Comparison of ENCODE assay signal across 11 cellular contexts in the genomic region with DNA sequence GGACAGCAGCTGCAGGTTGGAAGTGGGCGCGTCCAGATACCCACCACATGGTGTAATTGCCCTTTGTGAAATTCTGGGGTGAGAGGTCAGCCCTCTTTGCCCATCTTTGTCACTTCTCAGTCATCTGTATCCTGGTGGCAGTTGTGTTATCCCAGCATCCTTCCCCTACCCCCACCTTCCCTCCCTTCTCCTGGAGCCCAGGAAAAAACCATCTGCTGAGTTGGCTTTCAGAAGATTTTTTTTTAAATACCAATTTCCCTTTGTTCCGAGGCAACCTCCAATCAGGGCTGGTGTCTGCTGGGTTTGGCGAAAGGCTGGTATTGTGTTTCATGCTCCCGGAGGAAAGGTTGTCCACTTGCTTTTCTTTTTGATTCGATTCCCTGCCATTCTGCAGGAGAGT. TPM values are rescaled to one million over a fixed set of nuclear protein-coding genes. Genes with fewer than 3 reads are reported as not detected.
A peak's percentile ranks its signal among the peaks of the same experiment; 100 is the strongest.
DNase-seq lines count a peak whose midpoint lies in the region; ATAC-seq and TF ChIP-seq lines count a peak whose summit lies in the region.
"Had no signal": no experiment of that assay in that cellular context is flagged by ENCODE, and none has a peak within 500 bp of the region (broad histone marks: within the 10 kb centered on the region; RNA-seq: fewer than 3 reads in every experiment).

No MANE protein-coding gene starts in this region.

- H3K4me2 ChIP-seq in osteoblast (ENCODE audit: insufficient read depth, low read length), result peak overlapping the region; percentile 2
- no peak overlapping the region for H3K4me2 ChIP-seq in Karpas-422 (ENCODE audit: low read depth, low read length, poor library complexity, severe bottlenecking)

- H3K4me1 ChIP-seq in osteoblast (ENCODE audit: insufficient read depth, low read length), result peaks cover 6% of the 10 kb centered on the region
- H3K4me1 ChIP-seq in Karpas-422 (ENCODE audit: low read length), result no peaks in the 10 kb centered on the region

- H3K27ac ChIP-seq in osteoblast (ENCODE audit: low read depth, low read length), result peak overlapping the region; percentile 24
- no peak overlapping the region for H3K27ac ChIP-seq in Karpas-422 (ENCODE audit: low read length)

- ATAC-seq in GM21723 (IDR thresholded peaks at IDR 0.05; ENCODE audit: unreplicated experiment), result no peak

- no peak overlapping the region for H3K9ac ChIP-seq in Karpas-422 (ENCODE audit: low read length)

- H2AFZ ChIP-seq in osteoblast (ENCODE audit: low read length), result no peak overlapping the region
- H2AFZ ChIP-seq in Karpas-422 (ENCODE audit: low read length), result no peak overlapping the region

- no peaks in the 10 kb centered on the region for H3K9me2 ChIP-seq in Karpas-422 (replicated peaks; ENCODE audit: insufficient read depth, low read length)

- H3K27ac Mint-ChIP-seq in brain, result peak overlapping the region; percentile 92 to 99 (median 97)
- no peak overlapping the region for H3K27ac Mint-ChIP-seq in activated CD4-positive, alpha-beta memory T cell treated with anti-CD3 and anti-CD28 coated beads, Interleukin-2, amount 10 ng/mL, durations not matched to agents 7 days and 5 days

- peaks cover 78% of the 10 kb centered on the region for H3K36me3 Mint-ChIP-seq in brain
- H3K36me3 Mint-ChIP-seq in activated CD4-positive, alpha-beta memory T cell treated with anti-CD3 and anti-CD28 coated beads, Interleukin-2, amount 10 ng/mL, durations not matched to agents 7 days and 5 days (ENCODE audit: low read depth), result peaks cover 61% of the 10 kb centered on the region

- H3K4me3 Mint-ChIP-seq in brain, result peak overlapping the region; percentile 21 to 77 (median 72)
- H3K4me3 Mint-ChIP-seq in activated CD4-positive, alpha-beta memory T cell treated with anti-CD3 and anti-CD28 coated beads, Interleukin-2, amount 10 ng/mL, durations not matched to agents 7 days and 5 days, result no peak overlapping the region

- no peaks in the 10 kb centered on the region for H3K36me3 ChIP-seq in osteoblast (ENCODE audit: insufficient read depth, low read length)
- H3K36me3 ChIP-seq in Karpas-422 (ENCODE audit: insufficient read depth, low read length), result no peaks in the 10 kb centered on the region

- no peaks in the 10 kb centered on the region for H4K20me1 ChIP-seq in osteoblast (ENCODE audit: insufficient read depth, low read length)
- no peaks in the 10 kb centered on the region for H4K20me1 ChIP-seq in Karpas-422 (ENCODE audit: insufficient read depth, low read depth, low read length)

- H3K27me3 ChIP-seq in osteoblast (ENCODE audit: insufficient read depth, low read length) (no peaks in the 10 kb centered on the region), Karpas-422 (ENCODE audit: low read length) (no peaks in the 10 kb centered on the region)

- CTCF ChIA-PET in activated CD4-positive, alpha-beta memory T cell treated with anti-CD3 and anti-CD28 coated beads, Interleukin-2, amount 10 ng/mL, durations not matched to agents 7 days and 5 days (lab: Charles Lee), result no interaction called here

- H3K4me3 ChIP-seq in osteoblast (ENCODE audit: insufficient read depth, low read length) (no peak overlapping the region), Karpas-422 (ENCODE audit: low read length) (no peak overlapping the region)

- H3K79me2 ChIP-seq in osteoblast (ENCODE audit: insufficient read depth, low read length) (no peaks in the 10 kb centered on the region), Karpas-422 (ENCODE audit: low read length) (no peaks in the 10 kb centered on the region)

- DNase-seq in COLO668 (lab: John Stamatoyannopoulos, UW; ENCODE audit: unreplicated experiment) (peak; percentile 19), NCI-H2081 treated with DMSO at 0.1 percent for 48 hours (lab: John Stamatoyannopoulos, UW) (peak; percentile 17), osteoblast (ENCODE audit: insufficient read length, low spot score, missing footprints) (no peak), NK-92 (lab: John Stamatoyannopoulos, UW; ENCODE audit: unreplicated experiment) (no peak), Karpas-422 (no peak)
- no peak for DNase-seq in activated CD4-positive, alpha-beta memory T cell treated with anti-CD3 and anti-CD28 coated beads, Interleukin-2, amount 10 ng/mL, durations not matched to agents 7 days and 5 days
- DNase-seq: AML-193, NCI-H1436, T-helper 1 cell had no signal

- POLR2A ChIA-PET in activated CD4-positive, alpha-beta memory T cell treated with anti-CD3 and anti-CD28 coated beads, Interleukin-2, amount 10 ng/mL, durations not matched to agents 7 days and 5 days (lab: Charles Lee), result interaction anchor here (1.3 to 5.3 kb wide), 3 partner anchors 10 to 37 kb away, joined by 3 to 81 read pairs (median 8); no protein-coding TSS in a partner anchor

- H3K9me3 ChIP-seq in osteoblast (ENCODE audit: low read depth, low read length) (no peaks in the 10 kb centered on the region), Karpas-422 (ENCODE audit: low read length) (no peaks in the 10 kb centered on the region)

- TF ChIP-seq CTCF in brain (conservative IDR thresholded peaks at IDR 0.05) (no peak), osteoblast (IDR thresholded peaks at IDR 0.05; ENCODE audit: extremely low read depth, low read depth, low read length) (no peak)

- H3K4me1 Mint-ChIP-seq in brain, result peaks cover 77% of the 10 kb centered on the region
- peaks cover 76% of the 10 kb centered on the region for H3K4me1 Mint-ChIP-seq in activated CD4-positive, alpha-beta memory T cell treated with anti-CD3 and anti-CD28 coated beads, Interleukin-2, amount 10 ng/mL, durations not matched to agents 7 days and 5 days

- H3K9me3 Mint-ChIP-seq in brain, result peaks cover 0 to 18% (median 8%) of the 10 kb centered on the region in 5 experiments
- no peaks in the 10 kb centered on the region for H3K9me3 Mint-ChIP-seq in activated CD4-positive, alpha-beta memory T cell treated with anti-CD3 and anti-CD28 coated beads, Interleukin-2, amount 10 ng/mL, durations not matched to agents 7 days and 5 days

- H3K27me3 Mint-ChIP-seq in brain, result no peaks in the 10 kb centered on the region
- H3K27me3 Mint-ChIP-seq in activated CD4-positive, alpha-beta memory T cell treated with anti-CD3 and anti-CD28 coated beads, Interleukin-2, amount 10 ng/mL, durations not matched to agents 7 days and 5 days, result peaks cover 10% of the 10 kb centered on the region

RNA-seq across cellular contexts. Expression of a gene that starts 35.2 kb away (rescaled TPM):
- polyA plus RNA-seq in brain (ENCODE audit: insufficient read depth, low read depth, low replicate concordance), result 25.7 TPM
- 22.8 and 23.0 TPM in 2 replicates for total RNA-seq in osteoblast
- 10 to 100 TPM; 15.8 to 18.2 TPM for total RNA-seq in activated CD4-positive, alpha-beta memory T cell treated with anti-CD3 and anti-CD28 coated beads, Interleukin-2, amount 10 ng/mL, durations not matched to agents 7 days and 5 days
- total RNA-seq in Karpas-422 (2014; rRNA removed; shearing (Covaris generic); ENCODE audit: low replicate concordance), result 3.4 and 5.4 TPM in 2 replicates

Comparison
In these comparisons a context has a peak if more than half of its experiments do, and no peak if none do; other contexts are left out.
1. DNase-seq: peak in COLO668 (single experiment) and NCI-H2081 treated with DMSO at 0.1 percent for 48 hours (single experiment); none in osteoblast (single experiment), NK-92 (single experiment), activated CD4-positive, alpha-beta memory T cell treated with anti-CD3 and anti-CD28 coated beads, Interleukin-2, amount 10 ng/mL, durations not matched to agents 7 days and 5 days (single experiment) and Karpas-422 (single experiment).